10 cellular contexts compared by ENCODE assay signal in the genomic region with DNA sequence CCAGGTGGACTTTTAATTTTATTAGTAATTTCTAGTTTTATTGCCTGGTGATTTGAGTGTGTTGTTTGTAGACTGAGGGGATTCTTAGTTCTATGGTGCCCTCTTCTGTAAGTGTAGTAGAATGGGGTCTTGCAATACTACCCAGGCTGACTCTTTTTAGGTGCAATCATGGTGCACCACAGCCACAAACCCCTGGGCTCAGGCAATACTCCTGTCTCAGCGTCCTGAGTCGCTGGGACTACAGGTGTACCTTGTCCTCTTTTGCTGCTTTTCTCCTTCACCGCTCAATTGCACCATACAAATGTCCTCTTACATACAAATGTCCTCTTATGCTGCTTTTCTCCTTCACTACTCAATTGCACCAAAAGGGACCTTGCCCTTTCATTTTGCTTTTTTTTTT. TPM values are rescaled to one million over a fixed set of nuclear protein-coding genes. Genes with fewer than 3 reads are reported as not detected.
DNase-seq lines count a peak whose midpoint lies in the region; ATAC-seq and TF ChIP-seq lines count a peak whose summit lies in the region.
"Had no signal": no experiment of that assay in that cellular context is flagged by ENCODE, and none has a peak within 500 bp of the region (broad histone marks: within the 10 kb centered on the region; RNA-seq: fewer than 3 reads in every experiment).

No MANE protein-coding gene starts in this region.

- in situ Hi-C loops in astrocyte of the cerebellum (cut with HindIII; ENCODE audit: low sequenced_read_pairs) = no loop called here

- H2AFZ ChIP-seq in DND-41 (ENCODE audit: low read depth, low read length) = no peak overlapping the region

- ATAC-seq in DND-41 (ENCODE audit: insufficient read depth, low read depth) (peak; percentile 56; the same call in 2 of the 3 replicates), HG03342 (IDR thresholded peaks at IDR 0.05; ENCODE audit: unreplicated experiment) (no peak), left lung (no peak)

- no peak overlapping the region for H3K4me2 ChIP-seq in DND-41 (ENCODE audit: insufficient read depth, low read length)

- DNase-seq in DND-41 (no peak), M059J (ENCODE audit: low read depth) (peak; percentile 24), astrocyte of the cerebellum (ENCODE audit: low read depth) (peak; percentile 11), superior temporal gyrus (ENCODE audit: extremely low spot score) (no peak), left lung (no peak)
- DNase-seq in activated CD4-positive, alpha-beta T cell treated with anti-CD3 and anti-CD28 coated beads for 1 hour = no peak
- DNase-seq: retina; stimulated activated naive CD4-positive, alpha-beta T cell treated with Interleukin-2 at 50 U/mL for 16 hours had no signal

- no peaks in the 10 kb centered on the region for H3K79me2 ChIP-seq in DND-41 (ENCODE audit: insufficient read depth, low read length)

- H3K9ac ChIP-seq in DND-41 (ENCODE audit: low read depth, low read length) = no peak overlapping the region
- H3K9ac ChIP-seq in liver (ENCODE audit: low read depth in 1 of 2, low read length in 2 of 2) = no peak overlapping the region

- H3K4me3 ChIP-seq in DND-41 (ENCODE audit: low read depth in 1 of 2, low read length in 2 of 2) (no peak overlapping the region), astrocyte of the cerebellum (ENCODE audit: low read depth, low read length) (no peak overlapping the region), liver (ENCODE audit: low read depth in 1 of 3, low read length in 3 of 3) (no peak overlapping the region), left lung (no peak overlapping the region)

- intact Hi-C loops in left lung (cut with DNase I) = no loop called here

- TF ChIP-seq RAD21 in liver (IDR thresholded peaks at IDR 0.05) = peak; percentile 36 to 42

- no peaks in the 10 kb centered on the region for H4K20me1 ChIP-seq in DND-41 (ENCODE audit: insufficient read depth, low read length)

- H3K36me3 ChIP-seq in DND-41 (ENCODE audit: insufficient read depth, low read length) (no peaks in the 10 kb centered on the region), liver (ENCODE audit: control insufficient read depth in 4 of 4, insufficient read depth in 3 of 4, low read depth in 1 of 4, low read length in 3 of 4) (peaks cover 10 to 59% (median 48%) of the 10 kb centered on the region in 4 donors), left lung (peaks cover 0 to 2% of the 10 kb centered on the region in 2 donors)

- H3K27me3 ChIP-seq in DND-41 (ENCODE audit: insufficient read depth, low read length, poor library complexity) = no peaks in the 10 kb centered on the region
- H3K27me3 ChIP-seq in liver (ENCODE audit: control insufficient read depth in 4 of 4, insufficient read depth in 4 of 4, low read length in 3 of 4) = no peaks in the 10 kb centered on the region
- H3K27me3 ChIP-seq in left lung = no peaks in the 10 kb centered on the region

- H3K27ac ChIP-seq in DND-41 (ENCODE audit: low read length) (no peak overlapping the region), liver (ENCODE audit: low read depth in 1 of 2, low read length in 2 of 2) (no peak overlapping the region), left lung (no peak overlapping the region)

- 42% methylated on average over 3 of the region's 3 CpGs for WGBS in liver

- H3K4me1 ChIP-seq in DND-41 (ENCODE audit: insufficient read depth, low read length) (no peaks in the 10 kb centered on the region), liver (ENCODE audit: control insufficient read depth in 4 of 4, insufficient read depth in 4 of 4, low read length in 3 of 4) (peaks cover 0 to 3% (median 0%) of the 10 kb centered on the region in 4 donors), left lung (no peaks in the 10 kb centered on the region)

- TF ChIP-seq CTCF in DND-41 (IDR thresholded peaks at IDR 0.05; ENCODE audit: borderline replicate concordance, extremely low read depth, low read length, poor library complexity, severe bottlenecking) (peak; percentile 50), astrocyte of the cerebellum (IDR thresholded peaks at IDR 0.05; ENCODE audit: low read depth, low read length, missing control alignments) (peak; percentile 36), liver (IDR thresholded peaks at IDR 0.05; ENCODE audit: low read depth, low read length, missing input control) (no peak), left lung (IDR thresholded peaks at IDR 0.05) (no peak)

- H3K9me3 ChIP-seq in DND-41 (ENCODE audit: insufficient read depth, low read length, severe bottlenecking) = no peaks in the 10 kb centered on the region
- H3K9me3 ChIP-seq in liver (ENCODE audit: control insufficient read depth in 4 of 4, low read length in 3 of 4) = no peaks in the 10 kb centered on the region
- no peaks in the 10 kb centered on the region for H3K9me3 ChIP-seq in left lung

TF ChIP-seq in liver, 16 proteins besides CTCF, POLR2A, EP300 and RAD21:
- TF ChIP-seq HNF4A (conservative IDR thresholded peaks at IDR 0.05) (peak; percentile 48 to 81), RXRA (IDR thresholded peaks at IDR 0.05) (peak in 1 of 2 donors; percentile 23), HNF4G (IDR thresholded peaks at IDR 0.05) (peak; percentile 28)
- TF ChIP-seq, protein P1, sequence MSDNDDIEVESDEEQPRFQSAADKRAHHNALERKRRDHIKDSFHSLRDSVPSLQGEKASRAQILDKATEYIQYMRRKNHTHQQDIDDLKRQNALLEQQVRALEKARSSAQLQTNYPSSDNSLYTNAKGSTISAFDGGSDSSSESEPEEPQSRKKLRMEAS (IDR thresholded peaks at IDR 0.05) = no peak

RNA-seq across cellular contexts. Expression of gene SCP2, which starts 43.1 kb away (rescaled TPM):
- total RNA-seq in M059J (2014; rRNA removed; shearing (Covaris generic)) = 171 and 230 TPM in 2 replicates
- total RNA-seq in liver = 100 to 1,000 TPM; 122 to 811 TPM
- 100 to 1,000 TPM; 330 to 727 TPM for polyA plus RNA-seq in liver
- 100 to 1,000 TPM; 137 to 208 TPM for total RNA-seq in left lung

RNA-seq across cellular contexts. Expression of gene ECHDC2, which starts 48.6 kb away (rescaled TPM):
- total RNA-seq in M059J (2014; rRNA removed; shearing (Covaris generic)) = 12.3 and 19.7 TPM in 2 replicates
- total RNA-seq in liver (100 to 1,000 TPM in 1 of 2 donors, 10 to 100 TPM in 1; 37.8 to 591 TPM), left lung (10 to 100 TPM; 64.0 to 81.6 TPM)
- polyA plus RNA-seq in liver = 100 to 1,000 TPM; 269 to 302 TPM

Comparison
In these comparisons a context has a peak if more than half of its experiments do, and no peak if none do; other contexts are left out.
1. DNase-seq: peak in M059J (single experiment) and astrocyte of the cerebellum (single experiment); none in DND-41 (single experiment), activated CD4-positive, alpha-beta T cell treated with anti-CD3 and anti-CD28 coated beads for 1 hour (single experiment), superior temporal gyrus (single experiment) and left lung (0 of 2).
2. CTCF ChIP-seq: peak in DND-41 (single experiment) and astrocyte of the cerebellum (single experiment); none in liver (single experiment) and left lung (0 of 2).